Comparison of ENCODE assay signal across 1 cellular context in genomic region chr1:164771568-164772350, GRCh38.
TF ChIP-seq lines count a peak whose summit lies in the region.

No MANE protein-coding gene starts in this region.

TF ChIP-seq in IMR-90, 13 proteins besides CTCF, POLR2A, EP300 and RAD21 (continued from another document):
- TF ChIP-seq RCOR1 (IDR thresholded peaks at IDR 0.05; ENCODE audit: insufficient replicate concordance, low read length): no peak
- TF ChIP-seq MAFK (IDR thresholded peaks at IDR 0.05; ENCODE audit: low read depth, low read length): no peak
